Comparison of ENCODE assay signal across 1 cellular context in the genomic region with DNA sequence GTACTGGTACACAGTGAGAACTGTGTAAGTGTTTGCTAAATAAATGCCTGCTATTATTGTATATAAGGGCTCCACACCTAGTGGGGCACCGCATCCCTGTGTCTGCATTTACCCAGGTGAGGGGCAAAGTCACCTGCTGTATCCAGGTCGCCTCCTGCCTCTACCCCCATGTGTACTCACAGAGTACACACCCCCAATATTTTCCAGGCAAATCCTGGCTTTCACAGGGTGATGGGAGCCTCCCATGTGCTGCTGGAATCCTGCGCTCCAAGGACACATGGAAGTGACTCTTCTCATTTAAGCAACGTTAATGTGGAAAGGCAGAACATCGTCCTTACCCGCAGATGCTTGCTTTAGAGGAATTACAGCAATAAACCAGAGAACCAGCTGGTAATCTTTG.
TF ChIP-seq lines count a peak whose summit lies in the region.

No MANE protein-coding gene starts in this region.

TF ChIP-seq in IMR-90, 13 proteins besides CTCF, POLR2A, EP300 and RAD21 (continued from another document):
- TF ChIP-seq, protein P1, sequence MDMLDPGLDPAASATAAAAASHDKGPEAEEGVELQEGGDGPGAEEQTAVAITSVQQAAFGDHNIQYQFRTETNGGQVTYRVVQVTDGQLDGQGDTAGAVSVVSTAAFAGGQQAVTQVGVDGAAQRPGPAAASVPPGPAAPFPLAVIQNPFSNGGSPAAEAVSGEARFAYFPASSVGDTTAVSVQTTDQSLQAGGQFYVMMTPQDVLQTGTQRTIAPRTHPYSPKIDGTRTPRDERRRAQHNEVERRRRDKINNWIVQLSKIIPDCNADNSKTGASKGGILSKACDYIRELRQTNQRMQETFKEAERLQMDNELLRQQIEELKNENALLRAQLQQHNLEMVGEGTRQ (IDR thresholded peaks at IDR 0.05; ENCODE audit: low read depth, low read length): no peak
- TF ChIP-seq RCOR1 (IDR thresholded peaks at IDR 0.05; ENCODE audit: insufficient replicate concordance, low read length) (no peak), MXI1 (IDR thresholded peaks at IDR 0.05; ENCODE audit: borderline replicate concordance, low read depth, low read length) (no peak), MAZ (IDR thresholded peaks at IDR 0.05; ENCODE audit: borderline replicate concordance, low read depth, low read length) (no peak), NFE2L2 (IDR thresholded peaks at IDR 0.05; ENCODE audit: low read depth, low read length) (no peak), CHD1 (IDR thresholded peaks at IDR 0.05; ENCODE audit: low read depth, low read length) (no peak)
